Comparison of ENCODE assay signal across 8 cellular contexts in the genomic region with DNA sequence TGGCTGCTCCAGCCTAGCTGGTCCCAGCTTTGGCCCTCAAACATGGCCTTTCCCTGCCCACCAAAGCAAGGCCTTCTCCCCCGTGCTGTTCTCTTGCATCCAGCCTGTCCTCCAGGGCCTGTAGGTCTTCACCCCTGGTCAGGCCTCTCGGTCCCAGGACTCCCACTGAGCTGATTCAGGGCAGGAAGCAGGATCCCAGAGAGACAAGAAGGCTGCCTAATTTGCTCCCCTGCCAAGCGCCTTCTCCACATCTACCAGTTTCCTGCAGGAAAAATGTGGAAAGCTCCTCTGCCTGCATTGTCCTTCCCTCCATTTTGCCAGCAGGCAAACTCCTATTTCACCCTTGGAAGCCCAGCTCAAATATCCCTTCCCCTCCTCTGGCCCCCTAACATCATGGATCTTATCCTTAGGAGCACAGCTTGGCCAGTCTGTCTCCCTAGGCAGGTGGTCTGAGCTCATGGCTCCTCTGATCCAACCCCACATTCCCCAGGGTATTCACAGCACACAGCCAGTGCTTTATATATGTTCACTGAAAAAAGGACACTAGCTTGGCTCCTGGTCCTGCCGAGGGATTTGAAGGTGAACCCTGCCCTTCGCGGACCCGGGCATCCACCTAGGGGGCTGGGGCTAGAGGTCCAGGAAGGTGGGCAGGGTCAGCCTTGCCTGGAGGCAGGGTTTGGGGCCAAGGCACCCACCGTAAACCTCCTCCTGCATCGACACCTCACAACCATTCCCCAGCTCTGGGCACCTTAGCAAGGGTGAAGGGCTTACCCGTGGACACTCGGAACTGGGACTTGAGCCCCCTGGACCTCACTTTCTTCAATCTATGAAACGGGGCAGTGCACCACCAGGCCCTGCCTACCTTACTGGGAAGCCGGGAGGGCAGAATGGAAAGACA. TPM values are rescaled to one million over a fixed set of nuclear protein-coding genes. Genes with fewer than 3 reads are reported as not detected.
DNase-seq lines count a peak whose midpoint lies in the region; ATAC-seq and TF ChIP-seq lines count a peak whose summit lies in the region.

No MANE protein-coding gene starts in this region.

- CTCF ChIA-PET in naive thymus-derived CD4-positive, alpha-beta T cell (lab: Charles Lee), result no interaction called here

- peak overlapping the region; percentile 99 for H3K9ac ChIP-seq in OCI-LY3 (ENCODE audit: low read length)

- no peak for TF ChIP-seq CTCF in OCI-LY3 (IDR thresholded peaks at IDR 0.05; ENCODE audit: low read depth, low read length)

- peak overlapping the region; percentile 81 for H3K4me3 ChIP-seq in OCI-LY3 (ENCODE audit: low read length)
- H3K4me3 ChIP-seq in naive thymus-derived CD4-positive, alpha-beta T cell (ENCODE audit: low read length), result peak overlapping the region; percentile 96

- H3K27me3 ChIP-seq in OCI-LY3 (ENCODE audit: low read depth, low read length), result no peaks in the 10 kb centered on the region
- no peaks in the 10 kb centered on the region for H3K27me3 ChIP-seq in naive thymus-derived CD4-positive, alpha-beta T cell (ENCODE audit: control insufficient read depth in 2 of 2, insufficient read depth in 2 of 2, low read length in 2 of 2)

- peaks cover 0 to 6% (median 0%) of the 10 kb centered on the region in 11 donors for H3K9me3 Mint-ChIP-seq in naive thymus-derived CD4-positive, alpha-beta T cell

- no peaks in the 10 kb centered on the region for H3K9me3 ChIP-seq in OCI-LY3 (ENCODE audit: insufficient read depth, low read length)
- H3K9me3 ChIP-seq in naive thymus-derived CD4-positive, alpha-beta T cell (ENCODE audit: control insufficient read depth in 2 of 3, low read length in 3 of 3), result no peaks in the 10 kb centered on the region

- H3K79me2 ChIP-seq in OCI-LY3 (ENCODE audit: low read length), result peaks cover 66% of the 10 kb centered on the region

- peaks cover 36 to 48% (median 42%) of the 10 kb centered on the region in 7 donors for H3K4me1 Mint-ChIP-seq in naive thymus-derived CD4-positive, alpha-beta T cell

- no peak for ATAC-seq in naive thymus-derived CD4-positive, alpha-beta T cell
- no peak for ATAC-seq in GM19023 (IDR thresholded peaks at IDR 0.05; ENCODE audit: unreplicated experiment)

- DNase-seq in EH (ENCODE audit: low read depth), result peak; percentile 63
- DNase-seq in dermis blood vessel endothelial cell, result peak; percentile 23
- no peak for DNase-seq in naive thymus-derived CD4-positive, alpha-beta T cell
- DNase-seq in stimulated activated CD4-positive, alpha-beta T cell treated with anti-CD3 and anti-CD28 coated beads, Interleukin-12 subunit alpha, Interleukin-12 subunit beta, amount 100 ng/mL, for 4 hours, result no peak
- DNase-seq in KBM-7, result no peak
- no peak for DNase-seq in NOMO-1 treated with DMSO at 0.1 percent for 48 hours (lab: John Stamatoyannopoulos, UW; ENCODE audit: unreplicated experiment)

- peaks cover 30% of the 10 kb centered on the region for H4K20me1 ChIP-seq in OCI-LY3 (ENCODE audit: insufficient read depth, low read length)

- peaks cover 52% of the 10 kb centered on the region for H3K36me3 ChIP-seq in OCI-LY3 (replicated peaks; ENCODE audit: low read depth, low read length)
- peaks cover 0 to 21% (median 0%) of the 10 kb centered on the region in 3 experiments for H3K36me3 ChIP-seq in naive thymus-derived CD4-positive, alpha-beta T cell (ENCODE audit: control insufficient read depth in 2 of 3, insufficient read depth in 3 of 3, low read length in 3 of 3)

- POLR2A ChIA-PET in naive thymus-derived CD4-positive, alpha-beta T cell (lab: Charles Lee), result no interaction called here

- H3K27ac Mint-ChIP-seq in naive thymus-derived CD4-positive, alpha-beta T cell, result peak overlapping the region; percentile 26 to 100 (median 97)

- peaks cover 0 to 5% (median 0%) of the 10 kb centered on the region in 5 donors for H3K27me3 Mint-ChIP-seq in naive thymus-derived CD4-positive, alpha-beta T cell

- peak overlapping the region; percentile 87 for H3K27ac ChIP-seq in OCI-LY3 (ENCODE audit: low read length)
- H3K27ac ChIP-seq in naive thymus-derived CD4-positive, alpha-beta T cell (ENCODE audit: low read depth, low read length), result peak overlapping the region; percentile 98

- intact Hi-C loops in naive thymus-derived CD4-positive, alpha-beta T cell (cut with micrococcal nuclease), result loop anchor here (2.0 to 10.0 kb wide), 9 partner anchors 35 to 1325 kb away; a partner anchor contains a TSS

- peak overlapping the region; percentile 87 to 100 (median 96) for H3K4me3 Mint-ChIP-seq in naive thymus-derived CD4-positive, alpha-beta T cell

- H3K4me1 ChIP-seq in OCI-LY3 (ENCODE audit: low read length), result peaks cover 31% of the 10 kb centered on the region
- peaks cover 30 to 32% of the 10 kb centered on the region in 2 donors for H3K4me1 ChIP-seq in naive thymus-derived CD4-positive, alpha-beta T cell (ENCODE audit: control insufficient read depth in 2 of 2, insufficient read depth in 2 of 2, low read length in 2 of 2)

- H3K4me2 ChIP-seq in OCI-LY3 (ENCODE audit: low read length), result peak overlapping the region; percentile 96

- H2AFZ ChIP-seq in OCI-LY3 (ENCODE audit: low read depth, low read length), result no peak overlapping the region

- in situ Hi-C loops in KBM-7 (cut with MboI; ENCODE audit: low pct_unique_long_range_greater_than_20kb, low sequenced_read_pairs), result no loop called here

- peaks cover 8 to 34% (median 10%) of the 10 kb centered on the region in 5 donors for H3K36me3 Mint-ChIP-seq in naive thymus-derived CD4-positive, alpha-beta T cell

RNA-seq across cellular contexts. Expression of a gene that starts 1.0 kb away (rescaled TPM):
- total RNA-seq in dermis blood vessel endothelial cell, result 27.1 and 28.1 TPM in 2 replicates
- 10 to 100 TPM; 10.8 to 39.4 (median 14.7) TPM for total RNA-seq in naive thymus-derived CD4-positive, alpha-beta T cell
- 10 to 100 TPM in 1 of 2 donors, 1 to 10 TPM in 1; 8.1 to 13.0 TPM for polyA plus RNA-seq in naive thymus-derived CD4-positive, alpha-beta T cell

RNA-seq across cellular contexts. Expression of a gene that starts 1.3 kb away (rescaled TPM):
- 153 and 156 TPM in 2 replicates for total RNA-seq in dermis blood vessel endothelial cell
- 100 to 1,000 TPM; 249 to 366 (median 273) TPM for total RNA-seq in naive thymus-derived CD4-positive, alpha-beta T cell
- polyA plus RNA-seq in naive thymus-derived CD4-positive, alpha-beta T cell, result 100 to 1,000 TPM; 189 to 195 TPM

RNA-seq across cellular contexts. Expression of a gene that starts 39.6 kb away (rescaled TPM):
- 24.7 and 44.4 TPM in 2 replicates for total RNA-seq in dermis blood vessel endothelial cell
- total RNA-seq in naive thymus-derived CD4-positive, alpha-beta T cell, result 1 to 10 TPM in 2 of 5 experiments, under 1 TPM in 2, not detected in 1; 0.37 to 7.5 (median 2.0) TPM
- under 1 TPM in 1 of 2 donors, not detected in 1; 0.09 TPM for polyA plus RNA-seq in naive thymus-derived CD4-positive, alpha-beta T cell

RNA-seq across cellular contexts. Expression of a gene that starts 48.7 kb away (rescaled TPM):
- total RNA-seq in dermis blood vessel endothelial cell, result 1.1 and 2.7 TPM in 2 replicates
- 1 to 10 TPM in 2 of 5 experiments, under 1 TPM in 2, not detected in 1; 0.32 to 1.7 (median 0.89) TPM for total RNA-seq in naive thymus-derived CD4-positive, alpha-beta T cell
- not detected for polyA plus RNA-seq in naive thymus-derived CD4-positive, alpha-beta T cell

Comparison
In these comparisons a context has a peak if more than half of its experiments do, and no peak if none do; other contexts are left out.
1. DNase-seq: peak in EH (single experiment) and dermis blood vessel endothelial cell (single experiment); none in naive thymus-derived CD4-positive, alpha-beta T cell (0 of 9), stimulated activated CD4-positive, alpha-beta T cell treated with anti-CD3 and anti-CD28 coated beads, Interleukin-12 subunit alpha, Interleukin-12 subunit beta, amount 100 ng/mL, for 4 hours (single experiment), KBM-7 (single experiment) and NOMO-1 treated with DMSO at 0.1 percent for 48 hours (single experiment).